Comparison of ENCODE assay signal across 8 cellular contexts in genomic region chr13:104984296-104984818, GRCh38.
DNase-seq lines count a peak whose midpoint lies in the region; ATAC-seq, FAIRE-seq and TF ChIP-seq lines count a peak whose summit lies in the region.

No MANE protein-coding gene starts in this region.

- H3F3A ChIP-seq in GM23338 (replicated peaks; ENCODE audit: low read depth) = no peaks in the 10 kb centered on the region

- intact Hi-C loops in OCI-LY7 (cut with micrococcal nuclease; ENCODE audit: unreplicated experiment) = no loop called here

- H3K79me2 ChIP-seq in GM23338 (replicated peaks; ENCODE audit: insufficient read depth) (no peaks in the 10 kb centered on the region), OCI-LY7 (ENCODE audit: insufficient read depth, low read depth, low read length) (no peaks in the 10 kb centered on the region)

- CTCF ChIA-PET in activated CD4-positive, alpha-beta memory T cell treated with anti-CD3 and anti-CD28 coated beads, Interleukin-2, amount 10 ng/mL, durations not matched to agents 7 days and 5 days (lab: Charles Lee) = no interaction called here
- CTCF ChIA-PET in OCI-LY7 (lab: Charles Lee; ENCODE audit: unreplicated experiment) = no interaction called here

- H3K4me3 ChIP-seq in Jurkat, Clone E6-1 (ENCODE audit: low read length) = no peak overlapping the region
- H3K4me3 ChIP-seq in GM23338 (no peak overlapping the region), OCI-LY7 (ENCODE audit: low read depth, low read length, poor library complexity, severe bottlenecking) (no peak overlapping the region)

- H3K27me3 Mint-ChIP-seq in activated CD4-positive, alpha-beta memory T cell treated with anti-CD3 and anti-CD28 coated beads, Interleukin-2, amount 10 ng/mL, durations not matched to agents 7 days and 5 days = no peaks in the 10 kb centered on the region
- no peaks in the 10 kb centered on the region for H3K27me3 Mint-ChIP-seq in GM23338 (ENCODE audit: insufficient read depth, low read depth, poor library complexity)

- TF ChIP-seq CTCF in GM23338 (conservative IDR thresholded peaks at IDR 0.05; ENCODE audit: low read depth in 2 of 2) = no peak
- no peak for TF ChIP-seq CTCF in OCI-LY7 (conservative IDR thresholded peaks at IDR 0.05; ENCODE audit: low read length)

- H3K9me2 ChIP-seq in GM23338 (ENCODE audit: insufficient read depth) = no peaks in the 10 kb centered on the region
- no peaks in the 10 kb centered on the region for H3K9me2 ChIP-seq in OCI-LY7 (ENCODE audit: insufficient read depth, low read length)

- no peaks in the 10 kb centered on the region for H3K9me3 Mint-ChIP-seq in activated CD4-positive, alpha-beta memory T cell treated with anti-CD3 and anti-CD28 coated beads, Interleukin-2, amount 10 ng/mL, durations not matched to agents 7 days and 5 days
- no peaks in the 10 kb centered on the region for H3K9me3 Mint-ChIP-seq in GM23338

- H3K27ac Mint-ChIP-seq in activated CD4-positive, alpha-beta memory T cell treated with anti-CD3 and anti-CD28 coated beads, Interleukin-2, amount 10 ng/mL, durations not matched to agents 7 days and 5 days = peak overlapping the region; percentile 41
- no peak overlapping the region for H3K27ac Mint-ChIP-seq in GM23338

- no peaks in the 10 kb centered on the region for H3K36me3 Mint-ChIP-seq in activated CD4-positive, alpha-beta memory T cell treated with anti-CD3 and anti-CD28 coated beads, Interleukin-2, amount 10 ng/mL, durations not matched to agents 7 days and 5 days (ENCODE audit: low read depth)
- no peaks in the 10 kb centered on the region for H3K36me3 Mint-ChIP-seq in GM23338 (ENCODE audit: low read depth)

- no TSS peak for BruUV-seq in OCI-LY7 (replicated peaks; lab: Mats Ljungman, UMichigan)

- H3K4me3 Mint-ChIP-seq in activated CD4-positive, alpha-beta memory T cell treated with anti-CD3 and anti-CD28 coated beads, Interleukin-2, amount 10 ng/mL, durations not matched to agents 7 days and 5 days = no peak overlapping the region
- H3K4me3 Mint-ChIP-seq in GM23338 = no peak overlapping the region

- H3K4me1 Mint-ChIP-seq in activated CD4-positive, alpha-beta memory T cell treated with anti-CD3 and anti-CD28 coated beads, Interleukin-2, amount 10 ng/mL, durations not matched to agents 7 days and 5 days = peaks cover 8% of the 10 kb centered on the region
- H3K4me1 Mint-ChIP-seq in GM23338 = no peaks in the 10 kb centered on the region

- H3K9me3 ChIP-seq in OCI-LY7 (ENCODE audit: low read length) = no peaks in the 10 kb centered on the region

- H4K20me1 ChIP-seq in GM23338 (replicated peaks; ENCODE audit: insufficient read depth) = no peaks in the 10 kb centered on the region
- no peaks in the 10 kb centered on the region for H4K20me1 ChIP-seq in OCI-LY7 (ENCODE audit: insufficient read depth, low read length)

- H3K4me2 ChIP-seq in GM23338 (no peak overlapping the region), OCI-LY7 (ENCODE audit: low read length) (no peak overlapping the region)

- H3K36me3 ChIP-seq in GM23338 (ENCODE audit: insufficient read depth) (no peaks in the 10 kb centered on the region), OCI-LY7 (ENCODE audit: insufficient read depth, low read length) (no peaks in the 10 kb centered on the region)

- POLR2A ChIA-PET in activated CD4-positive, alpha-beta memory T cell treated with anti-CD3 and anti-CD28 coated beads, Interleukin-2, amount 10 ng/mL, durations not matched to agents 7 days and 5 days (lab: Charles Lee) = interaction anchor here (0.6 kb wide), 1 partner anchor 962 kb away, joined by 3 read pairs; no protein-coding TSS in a partner anchor
- POLR2A ChIA-PET in OCI-LY7 (lab: Charles Lee) = interaction anchor here (1.0 kb wide), 1 partner anchor 17 kb away, joined by 4 read pairs; no protein-coding TSS in a partner anchor

- peak; percentile 92 for ATAC-seq in GM21528 (IDR thresholded peaks at IDR 0.05; ENCODE audit: low FRiP score, unreplicated experiment)
- no peak for ATAC-seq in GM23338

- H3K4me1 ChIP-seq in GM23338 (ENCODE audit: insufficient read depth) (no peaks in the 10 kb centered on the region), OCI-LY7 (ENCODE audit: insufficient read depth, low read length, poor library complexity, severe bottlenecking) (no peaks in the 10 kb centered on the region)

- no peak for TF ChIP-seq POLR2A in GM12892 (IDR thresholded peaks at IDR 0.05; ENCODE audit: low read depth, low read length)

- H3K27me3 ChIP-seq in GM23338 (ENCODE audit: insufficient read depth) = no peaks in the 10 kb centered on the region

- no peak overlapping the region for H3K27ac ChIP-seq in GM23338 (ENCODE audit: low read depth)
- H3K27ac ChIP-seq in OCI-LY7 (ENCODE audit: low read depth, low read length, poor library complexity, severe bottlenecking) = no peak overlapping the region

- peak; percentile 96 for FAIRE-seq in GM12892 (lab: Jason Lieb, UNC)

- DNase-seq in GM12892 (ENCODE audit: insufficient read length) (no peak), globus pallidus (ENCODE audit: low spot score) (peak; percentile 32), GM23338 (ENCODE audit: low spot score) (no peak), OCI-LY7 (ENCODE audit: low spot score) (no peak)
- peak; percentile 87 for DNase-seq in Jurkat, Clone E6-1 (ENCODE audit: low read depth, low spot score)
- DNase-seq in activated CD4-positive, alpha-beta memory T cell treated with anti-CD3 and anti-CD28 coated beads, Interleukin-2, amount 10 ng/mL, durations not matched to agents 7 days and 5 days = no peak
- DNase-seq in stimulated activated CD8-positive, alpha-beta memory T cell treated with anti-CD3 and anti-CD28 coated beads, Interleukin-12 subunit alpha, Interleukin-12 subunit beta, amount 100 ng/mL, for 1 hour (ENCODE audit: low read depth) = peak; percentile 8

- no peak overlapping the region for H2AFZ ChIP-seq in GM23338
- no peak overlapping the region for H2AFZ ChIP-seq in OCI-LY7 (ENCODE audit: low read length)

TF ChIP-seq in GM23338, 12 proteins besides CTCF, POLR2A, EP300 and RAD21:
- no peak for TF ChIP-seq NANOG (IDR thresholded peaks at IDR 0.05; ENCODE audit: borderline replicate concordance)
- no peak for TF ChIP-seq ZNF114 (CRISPR knock-in tag; IDR thresholded peaks at IDR 0.05)
- TF ChIP-seq POLR2AphosphoS5 (IDR thresholded peaks at IDR 0.05; ENCODE audit: low read depth) = no peak

Comparison
In these comparisons a context has a peak if more than half of its experiments do, and no peak if none do; other contexts are left out.
1. DNase-seq: peak in Jurkat, Clone E6-1 (single experiment), globus pallidus (single experiment) and stimulated activated CD8-positive, alpha-beta memory T cell treated with anti-CD3 and anti-CD28 coated beads, Interleukin-12 subunit alpha, Interleukin-12 subunit beta, amount 100 ng/mL, for 1 hour (single experiment); none in GM12892 (single experiment), activated CD4-positive, alpha-beta memory T cell treated with anti-CD3 and anti-CD28 coated beads, Interleukin-2, amount 10 ng/mL, durations not matched to agents 7 days and 5 days (single experiment), GM23338 (single experiment) and OCI-LY7 (single experiment).